ENCODE assay signal across 17 cellular contexts in genomic region chr17:75889454-75889853, GRCh38. TPM values are rescaled to one million over a fixed set of nuclear protein-coding genes. Genes with fewer than 3 reads are reported as not detected.
DNase-seq lines count a peak whose midpoint lies in the region; ATAC-seq and TF ChIP-seq lines count a peak whose summit lies in the region.
"Had no signal": no experiment of that assay in that cellular context is flagged by ENCODE, and none has a peak within 500 bp of the region (broad histone marks: within the 10 kb centered on the region; RNA-seq: fewer than 3 reads in every experiment).

No MANE protein-coding gene starts in this region.

- in situ Hi-C loops in GM13977 (cut with MboI; ENCODE audit: low pct_unique_long_range_greater_than_20kb, low sequenced_read_pairs, unreplicated experiment) = no loop called here

- intact Hi-C loops in activated CD8-positive, alpha-beta T cell treated with anti-CD3 and anti-CD28 coated beads for 36 hours (cut with micrococcal nuclease) = no loop called here

- no peaks in the 10 kb centered on the region for H3K9me3 Mint-ChIP-seq in activated CD8-positive, alpha-beta T cell treated with anti-CD3 and anti-CD28 coated beads for 36 hours
- H3K9me3 Mint-ChIP-seq in activated CD8-positive, alpha-beta T cell treated with anti-CD3 and anti-CD28 coated beads, Interleukin-2, amount 10 ng/mL, durations not matched to agents 7 days and 5 days (ENCODE audit: insufficient read depth) = no peaks in the 10 kb centered on the region
- H3K9me3 Mint-ChIP-seq: activated T-helper 2 cell treated with anti-CD3 and anti-CD28 coated beads, Interferon-gamma antibody, Interleukin-2, Interleukin-4, amounts not matched to agents 10 μg/mL and 5 μg/mL and 100 μg/mL, durations not matched to agents 14 hours and 24 hours and 36 hours; CD8-positive, alpha-beta T cell had no signal

- CTCF ChIA-PET in activated CD8-positive, alpha-beta T cell treated with anti-CD3 and anti-CD28 coated beads for 36 hours (lab: Charles Lee) = interaction anchor here (0.6 to 9.8 kb wide), 5 partner anchors 8 to 107 kb away, joined by 3 to 78 read pairs (median 3); partner anchors contain the start of gene TRIM47
- CTCF ChIA-PET in activated CD8-positive, alpha-beta T cell treated with anti-CD3 and anti-CD28 coated beads, Interleukin-2, amount 10 ng/mL, durations not matched to agents 7 days and 5 days (lab: Charles Lee) = interaction anchor here (1.2 to 2.6 kb wide), 6 partner anchors 8 to 125 kb away, joined by 3 to 8 read pairs (median 7); no protein-coding TSS in a partner anchor

- no peak overlapping the region for H3K4me3 Mint-ChIP-seq in activated CD8-positive, alpha-beta T cell treated with anti-CD3 and anti-CD28 coated beads for 36 hours
- no peak overlapping the region for H3K4me3 Mint-ChIP-seq in activated CD8-positive, alpha-beta T cell treated with anti-CD3 and anti-CD28 coated beads, Interleukin-2, amount 10 ng/mL, durations not matched to agents 7 days and 5 days
- H3K4me3 Mint-ChIP-seq: CD8-positive, alpha-beta T cell had no signal

- peaks cover 10% of the 10 kb centered on the region for H3K36me3 Mint-ChIP-seq in activated CD8-positive, alpha-beta T cell treated with anti-CD3 and anti-CD28 coated beads for 36 hours (ENCODE audit: low read depth)
- H3K36me3 Mint-ChIP-seq in activated CD8-positive, alpha-beta T cell treated with anti-CD3 and anti-CD28 coated beads, Interleukin-2, amount 10 ng/mL, durations not matched to agents 7 days and 5 days (ENCODE audit: low read depth) = peaks cover 14% of the 10 kb centered on the region

- H3K4me1 Mint-ChIP-seq in activated CD8-positive, alpha-beta T cell treated with anti-CD3 and anti-CD28 coated beads for 36 hours (ENCODE audit: low read depth) = peaks cover 13% of the 10 kb centered on the region
- H3K4me1 Mint-ChIP-seq in activated CD8-positive, alpha-beta T cell treated with anti-CD3 and anti-CD28 coated beads, Interleukin-2, amount 10 ng/mL, durations not matched to agents 7 days and 5 days (ENCODE audit: low read depth) = peaks cover 10% of the 10 kb centered on the region

- ATAC-seq in activated CD8-positive, alpha-beta T cell treated with anti-CD3 and anti-CD28 coated beads for 36 hours = peak; percentile 71
- no peak for ATAC-seq in activated CD8-positive, alpha-beta T cell treated with anti-CD3 and anti-CD28 coated beads, Interleukin-2, amount 10 ng/mL, durations not matched to agents 7 days and 5 days
- no peak for ATAC-seq in HG03108 (IDR thresholded peaks at IDR 0.05; ENCODE audit: unreplicated experiment)
- ATAC-seq: CD8-positive, alpha-beta T cell; pancreas had no signal

- POLR2A ChIA-PET in activated CD8-positive, alpha-beta T cell treated with anti-CD3 and anti-CD28 coated beads for 36 hours (lab: Charles Lee) = interaction anchor here (1.0 to 1.1 kb wide), 3 partner anchors 9 to 11 kb away, joined by 3 read pairs; partner anchors contain the start of gene TRIM47
- POLR2A ChIA-PET in activated CD8-positive, alpha-beta T cell treated with anti-CD3 and anti-CD28 coated beads, Interleukin-2, amount 10 ng/mL, durations not matched to agents 7 days and 5 days (lab: Charles Lee) = interaction anchor here (0.9 kb wide), 1 partner anchor 9 kb away, joined by 3 read pairs; no protein-coding TSS in a partner anchor

- DNase-seq in activated CD8-positive, alpha-beta T cell treated with anti-CD3 and anti-CD28 coated beads for 36 hours = peak; percentile 24
- DNase-seq in activated CD8-positive, alpha-beta T cell treated with anti-CD3 and anti-CD28 coated beads, Interleukin-2, amount 10 ng/mL, durations not matched to agents 7 days and 5 days = no peak
- peak; percentile 72 for DNase-seq in SW480 (ENCODE audit: low spot score)
- peak; percentile 12 for DNase-seq in renal cortical epithelial cell (ENCODE audit: low read depth)
- no peak for DNase-seq in GM13977 (ENCODE audit: low spot score)
- DNase-seq: activated CD4-positive, alpha-beta T cell treated with anti-CD3 and anti-CD28 coated beads for 1 hour; CD8-positive, alpha-beta T cell; esophagus squamous epithelium; NCI-H187 treated with DMSO at 0.1 percent for 48 hours; NCI-H524; pancreas; small intestine; stomach; T-helper 1 cell; uterus had no signal

- H3K27me3 Mint-ChIP-seq in activated CD8-positive, alpha-beta T cell treated with anti-CD3 and anti-CD28 coated beads for 36 hours = no peaks in the 10 kb centered on the region
- H3K27me3 Mint-ChIP-seq in activated CD8-positive, alpha-beta T cell treated with anti-CD3 and anti-CD28 coated beads, Interleukin-2, amount 10 ng/mL, durations not matched to agents 7 days and 5 days (ENCODE audit: low read depth) = no peaks in the 10 kb centered on the region

- TF ChIP-seq CTCF in activated CD8-positive, alpha-beta T cell treated with anti-CD3 and anti-CD28 coated beads for 36 hours (IDR thresholded peaks at IDR 0.05) = no peak
- no peak for TF ChIP-seq CTCF in GM13977 (IDR thresholded peaks at IDR 0.05; ENCODE audit: extremely low read depth, insufficient read depth, missing control alignments)

- peak overlapping the region; percentile 46 for H3K27ac Mint-ChIP-seq in activated CD8-positive, alpha-beta T cell treated with anti-CD3 and anti-CD28 coated beads for 36 hours
- no peak overlapping the region for H3K27ac Mint-ChIP-seq in activated CD8-positive, alpha-beta T cell treated with anti-CD3 and anti-CD28 coated beads, Interleukin-2, amount 10 ng/mL, durations not matched to agents 7 days and 5 days
- H3K27ac Mint-ChIP-seq: activated T-helper 2 cell treated with anti-CD3 and anti-CD28 coated beads, Interferon-gamma antibody, Interleukin-2, Interleukin-4, amounts not matched to agents 10 μg/mL and 5 μg/mL and 100 μg/mL, durations not matched to agents 14 hours and 24 hours and 36 hours; CD8-positive, alpha-beta T cell had no signal

RNA-seq across cellular contexts. Expression of gene TRIM65, which starts 7.3 kb away (rescaled TPM):
- total RNA-seq in activated CD8-positive, alpha-beta T cell treated with anti-CD3 and anti-CD28 coated beads for 36 hours = 10 to 100 TPM; 37.1 to 42.2 TPM
- total RNA-seq in activated CD8-positive, alpha-beta T cell treated with anti-CD3 and anti-CD28 coated beads, Interleukin-2, amount 10 ng/mL, durations not matched to agents 7 days and 5 days = 10 to 100 TPM; 35.8 to 37.3 TPM
- total RNA-seq in renal cortical epithelial cell = 14.7 and 16.5 TPM in 2 replicates

RNA-seq across cellular contexts. Expression of gene TRIM47, which starts 11.1 kb away (rescaled TPM):
- 10 to 100 TPM; 16.6 to 16.8 TPM for total RNA-seq in activated CD8-positive, alpha-beta T cell treated with anti-CD3 and anti-CD28 coated beads for 36 hours
- 10 to 100 TPM; 31.4 to 36.8 TPM for total RNA-seq in activated CD8-positive, alpha-beta T cell treated with anti-CD3 and anti-CD28 coated beads, Interleukin-2, amount 10 ng/mL, durations not matched to agents 7 days and 5 days
- total RNA-seq in renal cortical epithelial cell = 36.9 and 39.9 TPM in 2 replicates

RNA-seq across cellular contexts. Expression of gene MRPL38, which starts 15.2 kb away (rescaled TPM):
- 100 to 1,000 TPM; 117 to 126 TPM for total RNA-seq in activated CD8-positive, alpha-beta T cell treated with anti-CD3 and anti-CD28 coated beads for 36 hours
- 100 to 1,000 TPM in 1 of 2 experiments, 10 to 100 TPM in 1; 89.0 to 113 TPM for total RNA-seq in activated CD8-positive, alpha-beta T cell treated with anti-CD3 and anti-CD28 coated beads, Interleukin-2, amount 10 ng/mL, durations not matched to agents 7 days and 5 days
- 32.1 and 33.9 TPM in 2 replicates for total RNA-seq in renal cortical epithelial cell

RNA-seq across cellular contexts. Expression of gene WBP2, which starts 34.3 kb away (rescaled TPM):
- 10 to 100 TPM; 54.4 to 58.5 TPM for total RNA-seq in activated CD8-positive, alpha-beta T cell treated with anti-CD3 and anti-CD28 coated beads for 36 hours
- 10 to 100 TPM; 64.3 to 68.6 TPM for total RNA-seq in activated CD8-positive, alpha-beta T cell treated with anti-CD3 and anti-CD28 coated beads, Interleukin-2, amount 10 ng/mL, durations not matched to agents 7 days and 5 days
- 21.2 and 37.5 TPM in 2 replicates for total RNA-seq in renal cortical epithelial cell

RNA-seq across cellular contexts. Expression of gene UNC13D, which starts 45.2 kb away (rescaled TPM):
- total RNA-seq in activated CD8-positive, alpha-beta T cell treated with anti-CD3 and anti-CD28 coated beads for 36 hours = 100 to 1,000 TPM; 136 to 144 TPM
- total RNA-seq in activated CD8-positive, alpha-beta T cell treated with anti-CD3 and anti-CD28 coated beads, Interleukin-2, amount 10 ng/mL, durations not matched to agents 7 days and 5 days = 100 to 1,000 TPM; 234 to 249 TPM
- 0.70 and 0.87 TPM in 2 replicates for total RNA-seq in renal cortical epithelial cell

Comparison
In these comparisons a context has a peak if more than half of its experiments do, and no peak if none do; other contexts are left out.
1. DNase-seq: peak in activated CD8-positive, alpha-beta T cell treated with anti-CD3 and anti-CD28 coated beads for 36 hours (single experiment), SW480 (single experiment) and renal cortical epithelial cell (single experiment); none in activated CD8-positive, alpha-beta T cell treated with anti-CD3 and anti-CD28 coated beads, Interleukin-2, amount 10 ng/mL, durations not matched to agents 7 days and 5 days (single experiment) and GM13977 (single experiment).